1 cellular context compared by ENCODE assay signal in genomic region chr17:65755799-65756198, GRCh38.
TF ChIP-seq lines count a peak whose summit lies in the region.

No MANE protein-coding gene starts in this region.

TF ChIP-seq in IMR-90, 13 proteins besides CTCF, POLR2A, EP300 and RAD21:
- TF ChIP-seq RCOR1 (IDR thresholded peaks at IDR 0.05; ENCODE audit: insufficient replicate concordance, low read length) = no peak
- no peak for TF ChIP-seq NFE2L2 (IDR thresholded peaks at IDR 0.05; ENCODE audit: low read depth, low read length)
- TF ChIP-seq MAZ (IDR thresholded peaks at IDR 0.05; ENCODE audit: borderline replicate concordance, low read depth, low read length) = no peak
- TF ChIP-seq CHD1 (IDR thresholded peaks at IDR 0.05; ENCODE audit: low read depth, low read length) = no peak
- no peak for TF ChIP-seq CEBPB (IDR thresholded peaks at IDR 0.05; ENCODE audit: low read depth, low read length)
- no peak for TF ChIP-seq USF2 (IDR thresholded peaks at IDR 0.05; ENCODE audit: low read depth, low read length)
- no peak for TF ChIP-seq SMC3 (IDR thresholded peaks at IDR 0.05; ENCODE audit: low read depth, low read length)
- TF ChIP-seq BHLHE40 (IDR thresholded peaks at IDR 0.05; ENCODE audit: low read depth, low read length) = no peak
- TF ChIP-seq MXI1 (IDR thresholded peaks at IDR 0.05; ENCODE audit: borderline replicate concordance, low read depth, low read length) = no peak
- TF ChIP-seq ELK1 (IDR thresholded peaks at IDR 0.05; ENCODE audit: borderline replicate concordance, low read depth, low read length) = no peak
- no peak for TF ChIP-seq FOS (IDR thresholded peaks at IDR 0.05; ENCODE audit: low read depth, low read length)
- TF ChIP-seq RFX5 (IDR thresholded peaks at IDR 0.05; ENCODE audit: low read depth, low read length) = no peak
- TF ChIP-seq MAFK (IDR thresholded peaks at IDR 0.05; ENCODE audit: low read depth, low read length) = no peak
